ENCODE assay signal across 11 cellular contexts in genomic region chr9:35914307-35914807, GRCh38. TPM values are rescaled to one million over a fixed set of nuclear protein-coding genes. Genes with fewer than 3 reads are reported as not detected.
DNase-seq lines count a peak whose midpoint lies in the region; ATAC-seq, FAIRE-seq and TF ChIP-seq lines count a peak whose summit lies in the region.
"Had no signal": no experiment of that assay in that cellular context is flagged by ENCODE, and none has a peak within 500 bp of the region (broad histone marks: within the 10 kb centered on the region; RNA-seq: fewer than 3 reads in every experiment).

No MANE protein-coding gene starts in this region.

- H3K9me3 ChIP-seq in HepG2 (ENCODE audit: low read length) (no peaks in the 10 kb centered on the region), upper lobe of left lung (no peaks in the 10 kb centered on the region)

- no peak overlapping the region for H3K4me3 ChIP-seq in cardiac fibroblast (replicated peaks in 1 of 2; ENCODE audit: low read depth in 2 of 2, low read length in 2 of 2)
- H3K4me3 ChIP-seq in HepG2 (replicated peaks in 1 of 3; ENCODE audit: insufficient read depth in 1 of 3, low read depth in 2 of 3, low read length in 3 of 3) = no peak overlapping the region
- no peak overlapping the region for H3K4me3 ChIP-seq in upper lobe of left lung

- H3K4me1 ChIP-seq in HepG2 (ENCODE audit: insufficient read depth, low read length) = peaks cover 62% of the 10 kb centered on the region
- peaks cover 17 to 42% (median 32%) of the 10 kb centered on the region in 4 donors for H3K4me1 ChIP-seq in upper lobe of left lung

- POLR2A ChIA-PET in activated CD4-positive, alpha-beta T cell treated with anti-CD3 and anti-CD28 coated beads, Interleukin-2, amount 10 ng/mL, durations not matched to agents 7 days and 5 days (lab: Charles Lee) = interaction anchor here (0.6 kb wide), 1 partner anchor 26 kb away, joined by 7 read pairs; no protein-coding TSS in a partner anchor
- POLR2A ChIA-PET in HepG2 (lab: Yijun Ruan, JAX) = no interaction called here

- no peak for TF ChIP-seq RAD21 in HepG2 (CRISPR knock-in tag; IDR thresholded peaks at IDR 0.05)

- H3K9ac ChIP-seq in HepG2 (ENCODE audit: insufficient read depth, low read depth, low read length) = no peak overlapping the region

- H4K20me1 ChIP-seq in HepG2 (ENCODE audit: insufficient read depth, low read length) = no peaks in the 10 kb centered on the region

- H3K27ac ChIP-seq in HepG2 (ENCODE audit: extremely low read length, insufficient read depth, low read length) (no peak overlapping the region), upper lobe of left lung (peak overlapping the region; percentile 56 to 71 (median 68))

- H3K27me3 ChIP-seq in HepG2 (ENCODE audit: control insufficient read depth in 1 of 2, insufficient read depth in 2 of 2, low read length in 2 of 2) (peaks cover 0 to 4% of the 10 kb centered on the region in 2 experiments; a peak in 1 of 5 replicates), upper lobe of left lung (no peaks in the 10 kb centered on the region)

- H3K27me3 Mint-ChIP-seq in activated CD4-positive, alpha-beta T cell treated with anti-CD3 and anti-CD28 coated beads, Interleukin-2, amount 10 ng/mL, durations not matched to agents 7 days and 5 days = no peaks in the 10 kb centered on the region

- no peak overlapping the region for H3K4me3 Mint-ChIP-seq in activated CD4-positive, alpha-beta T cell treated with anti-CD3 and anti-CD28 coated beads, Interleukin-2, amount 10 ng/mL, durations not matched to agents 7 days and 5 days

- no peak for FAIRE-seq in HepG2 (lab: Jason Lieb, UNC)
- FAIRE-seq: A204.1 had no signal

- TF ChIP-seq POLR2A in HepG2 (IDR thresholded peaks at IDR 0.05; ENCODE audit: insufficient read depth in 1 of 2, low read depth in 2 of 2, low read length in 2 of 2) (no peak), upper lobe of left lung (IDR thresholded peaks at IDR 0.05) (no peak)

- 4% methylated on average over 6 of the region's 9 CpGs for WGBS in HepG2 (ENCODE audit: low lambda C conversion rate)
- 23 to 39% methylated on average over 5 to 9 of the region's 9 CpGs for WGBS in upper lobe of left lung, 2 donors

- ATAC-seq in HepG2 = peak; percentile 85
- peak; percentile 38 to 49 for ATAC-seq in upper lobe of left lung (ENCODE audit: low FRiP score in 2 of 2)
- ATAC-seq in HG02885 (IDR thresholded peaks at IDR 0.05; ENCODE audit: poor library complexity, unreplicated experiment) = no peak

- H3K4me1 Mint-ChIP-seq in activated CD4-positive, alpha-beta T cell treated with anti-CD3 and anti-CD28 coated beads, Interleukin-2, amount 10 ng/mL, durations not matched to agents 7 days and 5 days = peaks cover 25% of the 10 kb centered on the region

- no peaks in the 10 kb centered on the region for H3K79me2 ChIP-seq in HepG2 (ENCODE audit: insufficient read depth, low read length)

- CTCF ChIA-PET in activated CD4-positive, alpha-beta T cell treated with anti-CD3 and anti-CD28 coated beads, Interleukin-2, amount 10 ng/mL, durations not matched to agents 7 days and 5 days (lab: Charles Lee) = no interaction called here
- CTCF ChIA-PET in HepG2 (lab: Yijun Ruan, JAX; ENCODE audit: low intra/inter-chr PET ratio, low total read pairs) = no interaction called here

- no peak for TF ChIP-seq EP300 in HepG2 (IDR thresholded peaks at IDR 0.05; ENCODE audit: low read depth in 2 of 2, low read length in 2 of 2)
- TF ChIP-seq EP300 in HepG2 (CRISPR knock-in tag; IDR thresholded peaks at IDR 0.05; ENCODE audit: borderline replicate concordance) = no peak
- TF ChIP-seq EP300 in upper lobe of left lung (IDR thresholded peaks at IDR 0.05) = peak in 1 of 4 donors; percentile 65

- peaks cover 1% of the 10 kb centered on the region for H3K36me3 Mint-ChIP-seq in activated CD4-positive, alpha-beta T cell treated with anti-CD3 and anti-CD28 coated beads, Interleukin-2, amount 10 ng/mL, durations not matched to agents 7 days and 5 days (ENCODE audit: low read depth)

- H3K27ac Mint-ChIP-seq in activated CD4-positive, alpha-beta T cell treated with anti-CD3 and anti-CD28 coated beads, Interleukin-2, amount 10 ng/mL, durations not matched to agents 7 days and 5 days = no peak overlapping the region

- in situ Hi-C loops in HepG2 (cut with HindIII; ENCODE audit: extremely low pct_ligation_motif_present, low pct_unique_long_range_greater_than_20kb) = no loop called here

- H3K4me2 ChIP-seq in HepG2 (ENCODE audit: low read depth, low read length) = peak overlapping the region; percentile 54

- no TSS peak for BruUV-seq in HepG2 (replicated peaks; lab: Mats Ljungman, UMichigan)

- TF ChIP-seq CTCF in cardiac fibroblast (IDR thresholded peaks at IDR 0.05; ENCODE audit: low read depth, low read length) (no peak), HepG2 (CRISPR knock-in tag; IDR thresholded peaks at IDR 0.05) (no peak; the same call in 1 of the 2 replicates), upper lobe of left lung (IDR thresholded peaks at IDR 0.05) (peak in 1 of 6 experiments; percentile 6)

- H3K9me3 Mint-ChIP-seq in activated CD4-positive, alpha-beta T cell treated with anti-CD3 and anti-CD28 coated beads, Interleukin-2, amount 10 ng/mL, durations not matched to agents 7 days and 5 days = no peaks in the 10 kb centered on the region

- intact Hi-C loops in HepG2 (cut with micrococcal nuclease; ENCODE audit: unreplicated experiment) = loop anchor here (2.0 kb wide), 1 partner anchor 14 kb away; no protein-coding TSS in a partner anchor

- no peaks in the 10 kb centered on the region for H3K36me3 ChIP-seq in HepG2 (replicated peaks in 1 of 2; ENCODE audit: control insufficient read depth in 1 of 2, insufficient read depth in 2 of 2, low read length in 2 of 2)
- H3K36me3 ChIP-seq in upper lobe of left lung = no peaks in the 10 kb centered on the region

- peak; percentile 35 for DNase-seq in activated CD4-positive, alpha-beta T cell treated with anti-CD3 and anti-CD28 coated beads, Interleukin-2, amount 10 ng/mL, durations not matched to agents 7 days and 5 days
- no peak for DNase-seq in activated CD4-positive, alpha-beta T cell treated with anti-CD3 and anti-CD28 coated beads for 1 hour
- DNase-seq in cardiac fibroblast (ENCODE audit: low read depth in 2 of 2) = peak; percentile 42 to 70
- peak; percentile 85 for DNase-seq in HepG2 (ENCODE audit: low spot score)
- DNase-seq in upper lobe of left lung = peak in 1 of 2 donors; percentile 56
- no peak for DNase-seq in inferior parietal cortex (ENCODE audit: extremely low spot score)
- DNase-seq in glomerular visceral epithelial cell (ENCODE audit: extremely low spot score) = no peak
- DNase-seq: anterior cingulate cortex; stimulated activated naive CD4-positive, alpha-beta T cell had no signal

- H2AFZ ChIP-seq in HepG2 (ENCODE audit: low read length) = no peak overlapping the region

RNA-seq across cellular contexts. Expression of gene SPAAR, which starts 5.1 kb away (rescaled TPM):
- not detected for total RNA-seq in activated CD4-positive, alpha-beta T cell treated with anti-CD3 and anti-CD28 coated beads, Interleukin-2, amount 10 ng/mL, durations not matched to agents 7 days and 5 days
- total RNA-seq in HepG2 (2016; rRNA removed; fragmentation: Illumina TruSeq; extraction: Trizol) (0.07 TPM in 1 of 2 replicates, not detected in the other), upper lobe of left lung (10 to 100 TPM in 3 of 6 donors, 1 to 10 TPM in 3; 3.3 to 19.9 (median 8.5) TPM)
- not detected in 2 replicates for total RNA-seq in HepG2 (2016; cell fraction: cytosol; rRNA removed; fragmentation: Illumina TruSeq; extraction: Trizol; ENCODE audit: low read depth)
- total RNA-seq in HepG2 (2016; cell fraction: insoluble cytoplasmic fraction; rRNA removed; fragmentation: Illumina TruSeq; extraction: Trizol) = not detected in 2 replicates
- total RNA-seq in HepG2 (2016; cell fraction: membrane; rRNA removed; fragmentation: Illumina TruSeq; extraction: Trizol) = not detected in 2 replicates
- total RNA-seq in HepG2 (2016; cell fraction: nucleus; rRNA removed; fragmentation: Illumina TruSeq; extraction: Trizol) = not detected in 2 replicates
- not detected in 2 replicates for polyA plus RNA-seq in HepG2 (2011; rRNA removed)
- polyA plus RNA-seq in HepG2 (2011; cell fraction: cytosol; rRNA removed) = not detected in 2 replicates
- polyA plus RNA-seq in HepG2 (2011; cell fraction: nucleus; rRNA removed) = not detected in 2 replicates
- polyA plus RNA-seq in HepG2 (2012) = not detected in 2 replicates
- not detected in 2 replicates for polyA plus RNA-seq in HepG2 (2016; cell fraction: cytosol; fragmentation: Illumina TruSeq; extraction: Trizol; ENCODE audit: low read depth)
- not detected in 2 replicates for polyA plus RNA-seq in HepG2 (2016; cell fraction: insoluble cytoplasmic fraction; fragmentation: Illumina TruSeq; extraction: Trizol; ENCODE audit: low read depth)
- not detected in 2 replicates for polyA plus RNA-seq in HepG2 (2016; cell fraction: membrane; fragmentation: Illumina TruSeq; extraction: Trizol; ENCODE audit: low read depth)
- not detected in 2 replicates for polyA plus RNA-seq in HepG2 (2016; cell fraction: nucleus; fragmentation: Illumina TruSeq; extraction: Trizol; ENCODE audit: insufficient read depth, low read depth)
- polyA minus RNA-seq in HepG2 (2011; rRNA and poly(A)+ RNA removed; ENCODE audit: low replicate concordance) = 0.21 TPM in 1 of 2 replicates, not detected in the other
- polyA minus RNA-seq in HepG2 (2011; cell fraction: cytosol; rRNA and poly(A)+ RNA removed) = not detected in 2 replicates
- polyA minus RNA-seq in HepG2 (2011; cell fraction: nucleus; rRNA and poly(A)+ RNA removed) = not detected in 2 replicates

RNA-seq across cellular contexts. Expression of gene HRCT1, which starts 8.4 kb away (rescaled TPM):
- not detected for total RNA-seq in activated CD4-positive, alpha-beta T cell treated with anti-CD3 and anti-CD28 coated beads, Interleukin-2, amount 10 ng/mL, durations not matched to agents 7 days and 5 days
- not detected in 2 replicates for total RNA-seq in HepG2 (2016; rRNA removed; fragmentation: Illumina TruSeq; extraction: Trizol)
- total RNA-seq in HepG2 (2016; cell fraction: cytosol; rRNA removed; fragmentation: Illumina TruSeq; extraction: Trizol; ENCODE audit: low read depth) = not detected in 2 replicates
- total RNA-seq in HepG2 (2016; cell fraction: insoluble cytoplasmic fraction; rRNA removed; fragmentation: Illumina TruSeq; extraction: Trizol) = not detected in 2 replicates
- total RNA-seq in HepG2 (2016; cell fraction: membrane; rRNA removed; fragmentation: Illumina TruSeq; extraction: Trizol) = 0.21 TPM in 1 of 2 replicates, not detected in the other
- total RNA-seq in HepG2 (2016; cell fraction: nucleus; rRNA removed; fragmentation: Illumina TruSeq; extraction: Trizol) = 0.41 and 0.43 TPM in 2 replicates
- polyA plus RNA-seq in HepG2 (2011; rRNA removed) = 0.13 and 0.44 TPM in 2 replicates
- 0.23 TPM in 1 of 2 replicates, not detected in the other for polyA plus RNA-seq in HepG2 (2011; cell fraction: cytosol; rRNA removed)
- 0.21 TPM in 1 of 2 replicates, not detected in the other for polyA plus RNA-seq in HepG2 (2011; cell fraction: nucleus; rRNA removed)
- 0.35 TPM in 1 of 2 replicates, not detected in the other for polyA plus RNA-seq in HepG2 (2012)
- 0.26 and 0.28 TPM in 2 replicates for polyA plus RNA-seq in HepG2 (2016; cell fraction: cytosol; fragmentation: Illumina TruSeq; extraction: Trizol; ENCODE audit: low read depth)
- 0.35 and 0.46 TPM in 2 replicates for polyA plus RNA-seq in HepG2 (2016; cell fraction: insoluble cytoplasmic fraction; fragmentation: Illumina TruSeq; extraction: Trizol; ENCODE audit: low read depth)
- polyA plus RNA-seq in HepG2 (2016; cell fraction: membrane; fragmentation: Illumina TruSeq; extraction: Trizol; ENCODE audit: low read depth) = 0.41 and 0.42 TPM in 2 replicates
- 0.53 TPM in 1 of 2 replicates, not detected in the other for polyA plus RNA-seq in HepG2 (2016; cell fraction: nucleus; fragmentation: Illumina TruSeq; extraction: Trizol; ENCODE audit: insufficient read depth, low read depth)
- 0.44 TPM in 1 of 2 replicates, not detected in the other for polyA minus RNA-seq in HepG2 (2011; rRNA and poly(A)+ RNA removed; ENCODE audit: low replicate concordance)
- not detected in 2 replicates for polyA minus RNA-seq in HepG2 (2011; cell fraction: cytosol; rRNA and poly(A)+ RNA removed)
- polyA minus RNA-seq in HepG2 (2011; cell fraction: nucleus; rRNA and poly(A)+ RNA removed) = not detected in 2 replicates
- total RNA-seq in upper lobe of left lung = 10 to 100 TPM in 4 of 6 donors, 1 to 10 TPM in 2; 2.1 to 19.1 (median 10.6) TPM

RNA-seq across cellular contexts. Expression of gene OR2S2, which starts 43.6 kb away (rescaled TPM):
- not detected for total RNA-seq in activated CD4-positive, alpha-beta T cell treated with anti-CD3 and anti-CD28 coated beads, Interleukin-2, amount 10 ng/mL, durations not matched to agents 7 days and 5 days
- total RNA-seq in HepG2 (2016; rRNA removed; fragmentation: Illumina TruSeq; extraction: Trizol) (not detected in 2 replicates), upper lobe of left lung (not detected)
- total RNA-seq in HepG2 (2016; cell fraction: cytosol; rRNA removed; fragmentation: Illumina TruSeq; extraction: Trizol; ENCODE audit: low read depth) = not detected in 2 replicates
- total RNA-seq in HepG2 (2016; cell fraction: insoluble cytoplasmic fraction; rRNA removed; fragmentation: Illumina TruSeq; extraction: Trizol) = not detected in 2 replicates
- not detected in 2 replicates for total RNA-seq in HepG2 (2016; cell fraction: membrane; rRNA removed; fragmentation: Illumina TruSeq; extraction: Trizol)
- not detected in 2 replicates for total RNA-seq in HepG2 (2016; cell fraction: nucleus; rRNA removed; fragmentation: Illumina TruSeq; extraction: Trizol)
- not detected in 2 replicates for polyA plus RNA-seq in HepG2 (2011; rRNA removed)
- polyA plus RNA-seq in HepG2 (2011; cell fraction: cytosol; rRNA removed) = not detected in 2 replicates
- not detected in 2 replicates for polyA plus RNA-seq in HepG2 (2011; cell fraction: nucleus; rRNA removed)
- not detected in 2 replicates for polyA plus RNA-seq in HepG2 (2012)
- polyA plus RNA-seq in HepG2 (2016; cell fraction: cytosol; fragmentation: Illumina TruSeq; extraction: Trizol; ENCODE audit: low read depth) = not detected in 2 replicates
- polyA plus RNA-seq in HepG2 (2016; cell fraction: insoluble cytoplasmic fraction; fragmentation: Illumina TruSeq; extraction: Trizol; ENCODE audit: low read depth) = not detected in 2 replicates
- polyA plus RNA-seq in HepG2 (2016; cell fraction: membrane; fragmentation: Illumina TruSeq; extraction: Trizol; ENCODE audit: low read depth) = not detected in 2 replicates
- not detected in 2 replicates for polyA plus RNA-seq in HepG2 (2016; cell fraction: nucleus; fragmentation: Illumina TruSeq; extraction: Trizol; ENCODE audit: insufficient read depth, low read depth)
- not detected in 2 replicates for polyA minus RNA-seq in HepG2 (2011; rRNA and poly(A)+ RNA removed; ENCODE audit: low replicate concordance)
- not detected in 2 replicates for polyA minus RNA-seq in HepG2 (2011; cell fraction: cytosol; rRNA and poly(A)+ RNA removed)
- not detected in 2 replicates for polyA minus RNA-seq in HepG2 (2011; cell fraction: nucleus; rRNA and poly(A)+ RNA removed)

RNA-seq across cellular contexts. Expression of gene OR13J1, which starts 44.2 kb away (rescaled TPM):
- total RNA-seq in activated CD4-positive, alpha-beta T cell treated with anti-CD3 and anti-CD28 coated beads, Interleukin-2, amount 10 ng/mL, durations not matched to agents 7 days and 5 days = not detected
- total RNA-seq in HepG2 (2016; rRNA removed; fragmentation: Illumina TruSeq; extraction: Trizol) (not detected in 2 replicates), upper lobe of left lung (not detected)
- total RNA-seq in HepG2 (2016; cell fraction: cytosol; rRNA removed; fragmentation: Illumina TruSeq; extraction: Trizol; ENCODE audit: low read depth) = not detected in 2 replicates
- total RNA-seq in HepG2 (2016; cell fraction: insoluble cytoplasmic fraction; rRNA removed; fragmentation: Illumina TruSeq; extraction: Trizol) = not detected in 2 replicates
- not detected in 2 replicates for total RNA-seq in HepG2 (2016; cell fraction: membrane; rRNA removed; fragmentation: Illumina TruSeq; extraction: Trizol)
- not detected in 2 replicates for total RNA-seq in HepG2 (2016; cell fraction: nucleus; rRNA removed; fragmentation: Illumina TruSeq; extraction: Trizol)
- not detected in 2 replicates for polyA plus RNA-seq in HepG2 (2011; rRNA removed)
- polyA plus RNA-seq in HepG2 (2011; cell fraction: cytosol; rRNA removed) = not detected in 2 replicates
- polyA plus RNA-seq in HepG2 (2011; cell fraction: nucleus; rRNA removed) = not detected in 2 replicates
- polyA plus RNA-seq in HepG2 (2012) = not detected in 2 replicates
- polyA plus RNA-seq in HepG2 (2016; cell fraction: cytosol; fragmentation: Illumina TruSeq; extraction: Trizol; ENCODE audit: low read depth) = not detected in 2 replicates
- not detected in 2 replicates for polyA plus RNA-seq in HepG2 (2016; cell fraction: insoluble cytoplasmic fraction; fragmentation: Illumina TruSeq; extraction: Trizol; ENCODE audit: low read depth)
- not detected in 2 replicates for polyA plus RNA-seq in HepG2 (2016; cell fraction: membrane; fragmentation: Illumina TruSeq; extraction: Trizol; ENCODE audit: low read depth)
- not detected in 2 replicates for polyA plus RNA-seq in HepG2 (2016; cell fraction: nucleus; fragmentation: Illumina TruSeq; extraction: Trizol; ENCODE audit: insufficient read depth, low read depth)
- not detected in 2 replicates for polyA minus RNA-seq in HepG2 (2011; rRNA and poly(A)+ RNA removed; ENCODE audit: low replicate concordance)
- polyA minus RNA-seq in HepG2 (2011; cell fraction: cytosol; rRNA and poly(A)+ RNA removed) = not detected in 2 replicates
- not detected in 2 replicates for polyA minus RNA-seq in HepG2 (2011; cell fraction: nucleus; rRNA and poly(A)+ RNA removed)

Comparison
In these comparisons a context has a peak if more than half of its experiments do, and no peak if none do; other contexts are left out.
1. DNase-seq: peak in activated CD4-positive, alpha-beta T cell treated with anti-CD3 and anti-CD28 coated beads, Interleukin-2, amount 10 ng/mL, durations not matched to agents 7 days and 5 days (single experiment), cardiac fibroblast (2 of 2) and HepG2 (single experiment); none in activated CD4-positive, alpha-beta T cell treated with anti-CD3 and anti-CD28 coated beads for 1 hour (single experiment), inferior parietal cortex (single experiment) and glomerular visceral epithelial cell (single experiment).